In genomic region chr19:52992109-52993004, GRCh38 we compare ENCODE assay signal across 9 cellular contexts. TPM values are rescaled to one million over a fixed set of nuclear protein-coding genes. Genes with fewer than 3 reads are reported as not detected.
DNase-seq lines count a peak whose midpoint lies in the region; ATAC-seq and TF ChIP-seq lines count a peak whose summit lies in the region.
"Had no signal": no experiment of that assay in that cellular context is flagged by ENCODE, and none has a peak within 500 bp of the region (broad histone marks: within the 10 kb centered on the region; RNA-seq: fewer than 3 reads in every experiment).

No MANE protein-coding gene starts in this region.

- H3K9me3 ChIP-seq in Loucy (ENCODE audit: insufficient read depth, low read depth, low read length) (no peaks in the 10 kb centered on the region), mononuclear cell (ENCODE audit: low read depth, low read length) (no peaks in the 10 kb centered on the region)

- H3K9ac ChIP-seq in Loucy (ENCODE audit: low read depth, low read length, poor library complexity, severe bottlenecking): no peak overlapping the region

- peaks cover 23% of the 10 kb centered on the region for H3K36me3 Mint-ChIP-seq in effector memory CD8-positive, alpha-beta T cell (ENCODE audit: insufficient read depth)

- H3K4me1 ChIP-seq in Loucy (ENCODE audit: insufficient read depth, low read length, poor library complexity, severe bottlenecking) (peaks cover 4% of the 10 kb centered on the region), mononuclear cell (ENCODE audit: insufficient read depth, low read length) (peaks cover 19% of the 10 kb centered on the region)

- peak overlapping the region; percentile 69 for H3K27ac ChIP-seq in 22Rv1

- TF ChIP-seq CTCF in 22Rv1 (IDR thresholded peaks at IDR 0.05) (no peak), Loucy (conservative IDR thresholded peaks at IDR 0.05; ENCODE audit: low read length) (no peak)

- H3K27me3 ChIP-seq in Loucy (ENCODE audit: insufficient read depth, low read length, poor library complexity, severe bottlenecking) (no peaks in the 10 kb centered on the region), mononuclear cell (ENCODE audit: insufficient read depth, low read length) (peaks cover 5% of the 10 kb centered on the region)

- H3K4me3 Mint-ChIP-seq in effector memory CD8-positive, alpha-beta T cell: peak overlapping the region; percentile 67 to 71

- H3K9me2 ChIP-seq in Loucy (replicated peaks; ENCODE audit: low read depth, low read length): no peaks in the 10 kb centered on the region

- peaks cover 0 to 3% of the 10 kb centered on the region in 2 donors for H3K9me3 Mint-ChIP-seq in effector memory CD8-positive, alpha-beta T cell

- no peaks in the 10 kb centered on the region for H3K27me3 Mint-ChIP-seq in effector memory CD8-positive, alpha-beta T cell

- DNase-seq in effector memory CD8-positive, alpha-beta T cell: no peak
- no peak for DNase-seq in DMS79 (lab: John Stamatoyannopoulos, UW)
- DNase-seq: stimulated activated CD4-positive, alpha-beta T cell treated with anti-CD3 and anti-CD28 coated beads, Interleukin-2, amount 100 ng/mL, for 48 hours had no signal

- peak overlapping the region; percentile 34 for H3K4me2 ChIP-seq in Loucy (ENCODE audit: low read depth, low read length, poor library complexity, severe bottlenecking)

- H4K20me1 ChIP-seq in Loucy (ENCODE audit: insufficient read depth, low read length, poor library complexity, severe bottlenecking): no peaks in the 10 kb centered on the region

- H2AFZ ChIP-seq in Loucy (ENCODE audit: low read length): no peak overlapping the region

- peaks cover 10% of the 10 kb centered on the region in 2 donors for H3K4me1 Mint-ChIP-seq in effector memory CD8-positive, alpha-beta T cell (ENCODE audit: low read depth in 2 of 2)

- no peaks in the 10 kb centered on the region for H3K79me2 ChIP-seq in Loucy (ENCODE audit: insufficient read depth, low read length)

- peak overlapping the region; percentile 15 to 61 for H3K27ac Mint-ChIP-seq in effector memory CD8-positive, alpha-beta T cell

- H3K4me3 ChIP-seq in Loucy (ENCODE audit: low read length, poor library complexity, severe bottlenecking) (no peak overlapping the region), mononuclear cell (ENCODE audit: low read length) (peak overlapping the region; percentile 36)

- H3K36me3 ChIP-seq in Loucy (ENCODE audit: insufficient read depth, low read length): no peaks in the 10 kb centered on the region

- no peaks in the 10 kb centered on the region for H3F3A ChIP-seq in Loucy (ENCODE audit: low read depth)

- no peak for ATAC-seq in effector memory CD8-positive, alpha-beta T cell (replicated peaks)
- ATAC-seq in GM19023 (IDR thresholded peaks at IDR 0.05; ENCODE audit: unreplicated experiment) (no peak), GM21529 (IDR thresholded peaks at IDR 0.05; ENCODE audit: unreplicated experiment) (no peak), GM21390 (IDR thresholded peaks at IDR 0.05; ENCODE audit: unreplicated experiment) (no peak)

RNA-seq across cellular contexts. Expression of gene ERVV-1, which starts 21.4 kb away (rescaled TPM):
- total RNA-seq in mononuclear cell: under 0.01 TPM

RNA-seq across cellular contexts. Expression of gene ZNF816, which starts 29.7 kb away (rescaled TPM):
- 11.0 TPM for total RNA-seq in mononuclear cell

RNA-seq across cellular contexts. Expression of gene ERVV-2, which starts 52.2 kb away (rescaled TPM):
- total RNA-seq in mononuclear cell: not detected
